Comparison of ENCODE assay signal across 8 cellular contexts in genomic region chr6:150865406-150866146, GRCh38. TPM values are rescaled to one million over a fixed set of nuclear protein-coding genes. Genes with fewer than 3 reads are reported as not detected.
DNase-seq lines count a peak whose midpoint lies in the region; ATAC-seq, FAIRE-seq and TF ChIP-seq lines count a peak whose summit lies in the region.

Gene MTHFD1L, plus strand, starts transcription at chr6:150865702. Its CDS starts 121 bp downstream, at chr6:150865823.

- TF ChIP-seq CTCF in neutrophil (IDR thresholded peaks at IDR 0.05), result no peak

- H3K9me3 ChIP-seq in SJCRH30 (replicated peaks), result no peaks in the 10 kb centered on the region
- H3K9me3 ChIP-seq in neutrophil, result no peaks in the 10 kb centered on the region

- H3K4me3 ChIP-seq in SJCRH30 (peak within 1 kb of the TSS; percentile 91), neutrophil (ENCODE audit: low read depth in 1 of 2, low read length in 1 of 2) (peak within 1 kb of the TSS; percentile 60 to 68)

- no peaks in the 10 kb centered on the region for H3K27me3 ChIP-seq in SJCRH30
- peaks cover 29% of the 10 kb centered on the region for H3K27me3 ChIP-seq in neutrophil

- peak; percentile 75 for ATAC-seq in GM21381 (IDR thresholded peaks at IDR 0.05; ENCODE audit: unreplicated experiment)

- FAIRE-seq in frontal cortex (lab: Jason Lieb, UNC), result no peak

- peak; percentile 23 for DNase-seq in DMS53 treated with DMSO at 0.1 percent for 48 hours (lab: John Stamatoyannopoulos, UW; ENCODE audit: unreplicated experiment)
- peak in 73 of 76 experiments; percentile 22 to 85 (median 69) for DNase-seq in HUDEP-2 (lab: John Stamatoyannopoulos, UW; ENCODE audit: unreplicated experiment in 76 of 76)
- peak; percentile 91 to 92 for DNase-seq in SJCRH30
- peak; percentile 25 to 46 (median 38) for DNase-seq in activated naive CD4-positive, alpha-beta T cell (lab: John Stamatoyannopoulos, UW)
- peak; percentile 64 to 83 for DNase-seq in frontal cortex (ENCODE audit: low spot score in 2 of 2)
- DNase-seq in superior temporal gyrus (ENCODE audit: extremely low spot score), result peak; percentile 42

- H3K4me1 ChIP-seq in SJCRH30 (peaks cover 7% of the 10 kb centered on the region; the same call in 1 of the 2 replicates), neutrophil (ENCODE audit: control insufficient read depth in 1 of 2, insufficient read depth in 1 of 2, low read depth in 1 of 2, low read length in 1 of 2) (peaks cover 16 to 25% of the 10 kb centered on the region in 2 experiments)

- H3K36me3 ChIP-seq in SJCRH30, result peaks cover 6% of the 10 kb centered on the region; the same call in 1 of the 2 replicates
- H3K36me3 ChIP-seq in neutrophil, result no peaks in the 10 kb centered on the region

- H3K27ac ChIP-seq in SJCRH30 (peak within 1 kb of the TSS; percentile 82), neutrophil (no peak within 1 kb of the TSS)

RNA-seq across cellular contexts. Expression of gene MTHFD1L, which starts in this region (rescaled TPM):
- total RNA-seq in SJCRH30 (2014; rRNA removed; shearing (Covaris generic)), result 44.7 and 51.3 TPM in 2 replicates
- 13.5 TPM for total RNA-seq in frontal cortex

Comparison
In these comparisons a context has a peak if more than half of its experiments do, and no peak if none do; other contexts are left out.
1. DNase-seq: peak in every context shown above with its lines; median percentile 92 in SJCRH30; 74 in frontal cortex; 69 in HUDEP-2; 42 in superior temporal gyrus; 38 in activated naive CD4-positive, alpha-beta T cell; 23 in DMS53 treated with DMSO at 0.1 percent for 48 hours.